In the genomic region with DNA sequence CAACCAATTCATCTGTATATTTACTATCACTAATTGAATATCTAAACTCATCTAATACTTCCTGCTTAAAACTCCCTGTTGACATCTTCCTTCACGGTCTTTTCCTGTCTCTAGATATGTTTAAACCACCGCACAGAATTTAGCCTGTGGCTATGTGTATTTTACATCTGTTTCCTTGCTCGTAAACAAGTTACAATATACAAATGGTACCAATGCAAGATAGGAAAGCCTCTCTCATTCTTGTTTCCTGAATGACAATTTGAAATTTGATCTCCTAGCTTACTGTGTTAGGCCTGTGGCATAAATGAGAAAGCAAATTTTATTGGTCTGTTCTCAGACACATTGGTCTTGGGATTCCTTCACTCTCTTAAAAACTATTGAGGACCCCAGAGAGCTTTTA, we compare ENCODE assay signal across 17 cellular contexts.
DNase-seq lines count a peak whose midpoint lies in the region; ATAC-seq, FAIRE-seq and TF ChIP-seq lines count a peak whose summit lies in the region.
"Had no signal": no experiment of that assay in that cellular context is flagged by ENCODE, and none has a peak within 500 bp of the region (broad histone marks: within the 10 kb centered on the region; RNA-seq: fewer than 3 reads in every experiment).

No MANE protein-coding gene starts in this region.

- H3K27me3 ChIP-seq in GM23338 (ENCODE audit: insufficient read depth) (no peaks in the 10 kb centered on the region), PC-9 (ENCODE audit: insufficient read depth, low read depth) (no peaks in the 10 kb centered on the region)
- H3K27me3 ChIP-seq: BLaER1 treated with 17β-estradiol and CSF1 and Interleukin-3, amounts not matched to agents 10 nM and 100 nM had no signal

- POLR2A ChIA-PET in PC-9 (lab: Charles Lee; ENCODE audit: unreplicated experiment): no interaction called here

- no peak overlapping the region for H3K4me3 Mint-ChIP-seq in GM23338
- H3K4me3 Mint-ChIP-seq: CD4-positive, CD25-positive, alpha-beta regulatory T cell; H9; HFFc6 had no signal

- BruUV-seq in PC-9 (replicated peaks; lab: Mats Ljungman, UMichigan): no TSS peak

- H3K36me3 ChIP-seq in GM23338 (ENCODE audit: insufficient read depth): no peaks in the 10 kb centered on the region
- H3K36me3 ChIP-seq in PC-9 (ENCODE audit: low read depth): no peaks in the 10 kb centered on the region
- H3K36me3 ChIP-seq: BLaER1 treated with 17β-estradiol and CSF1 and Interleukin-3, amounts not matched to agents 10 nM and 100 nM had no signal

- H3K27ac ChIP-seq in GM23338 (ENCODE audit: low read depth) (no peak overlapping the region), PC-9 (no peak overlapping the region)
- H3K27ac ChIP-seq: BLaER1 treated with 17β-estradiol and CSF1 and Interleukin-3, amounts not matched to agents 10 nM and 100 nM had no signal

- intact Hi-C loops in PC-9 (cut with micrococcal nuclease; ENCODE audit: unreplicated experiment): no loop called here

- no peak overlapping the region for H3K27ac Mint-ChIP-seq in GM23338
- H3K27ac Mint-ChIP-seq: CD4-positive, CD25-positive, alpha-beta regulatory T cell; H9; HFFc6 had no signal

- H3K9me2 ChIP-seq in GM23338 (ENCODE audit: insufficient read depth): peaks cover 3% of the 10 kb centered on the region; the same call in 1 of the 2 replicates
- no peaks in the 10 kb centered on the region for H3K9me2 ChIP-seq in PC-9 (ENCODE audit: insufficient read depth)

- peaks cover 2% of the 10 kb centered on the region for H3K27me3 Mint-ChIP-seq in GM23338 (ENCODE audit: insufficient read depth, low read depth, poor library complexity)
- H3K27me3 Mint-ChIP-seq: CD4-positive, CD25-positive, alpha-beta regulatory T cell had no signal

- DNase-seq in GM23338 (ENCODE audit: low spot score): no peak
- peak; percentile 14 for DNase-seq in LNCaP clone FGC (ENCODE audit: low read depth)
- no peak for DNase-seq in PC-9
- no peak for DNase-seq in urothelium cell line (ENCODE audit: low spot score)
- DNase-seq in T-helper 1 cell: no peak
- no peak for DNase-seq in NCI-H2227 (lab: John Stamatoyannopoulos, UW; ENCODE audit: unreplicated experiment)
- DNase-seq: AML-193; CD4-positive, CD25-positive, alpha-beta regulatory T cell; DMS53; GF-D8; H9; HFFc6 had no signal

- no peaks in the 10 kb centered on the region for H3K79me2 ChIP-seq in GM23338 (replicated peaks; ENCODE audit: insufficient read depth)
- no peaks in the 10 kb centered on the region for H3K79me2 ChIP-seq in PC-9 (ENCODE audit: low read depth)

- H3K36me3 Mint-ChIP-seq in GM23338 (ENCODE audit: low read depth): no peaks in the 10 kb centered on the region
- H3K36me3 Mint-ChIP-seq: CD4-positive, CD25-positive, alpha-beta regulatory T cell had no signal

- H3F3A ChIP-seq in GM23338 (replicated peaks; ENCODE audit: low read depth) (no peaks in the 10 kb centered on the region), PC-9 (ENCODE audit: insufficient read depth, low read depth) (no peaks in the 10 kb centered on the region)

- peak overlapping the region; percentile 77; the same call in 1 of the 2 replicates for H2AFZ ChIP-seq in GM23338
- 0 out of 2 replicates have a peak overlapping the region, but pooled peaks have one; percentile 48 for H2AFZ ChIP-seq in PC-9

- CTCF ChIA-PET in PC-9 (lab: Charles Lee): no interaction called here

- TF ChIP-seq CTCF in GM23338 (conservative IDR thresholded peaks at IDR 0.05; ENCODE audit: low read depth in 2 of 2) (no peak), LNCaP clone FGC (IDR thresholded peaks at IDR 0.05; ENCODE audit: control insufficient read depth, extremely low read depth, insufficient read depth) (no peak), PC-9 (conservative IDR thresholded peaks at IDR 0.05) (no peak)

- H3K9me3 ChIP-seq in PC-9 (ENCODE audit: insufficient read depth, low read depth): no peaks in the 10 kb centered on the region
- H3K9me3 ChIP-seq: BLaER1 treated with 17β-estradiol and CSF1 and Interleukin-3, amounts not matched to agents 10 nM and 100 nM had no signal

- no peak overlapping the region for H3K4me3 ChIP-seq in GM23338
- H3K4me3 ChIP-seq in LNCaP clone FGC (ENCODE audit: low read depth, low read length): no peak overlapping the region
- no peak overlapping the region for H3K4me3 ChIP-seq in PC-9
- H3K4me3 ChIP-seq: BLaER1 treated with 17β-estradiol and CSF1 and Interleukin-3, amounts not matched to agents 10 nM and 100 nM had no signal

- 0 out of 2 replicates have a peak, but pooled peaks cover 4% of the 10 kb centered on the region for H3K4me1 ChIP-seq in GM23338 (ENCODE audit: insufficient read depth)
- no peaks in the 10 kb centered on the region for H3K4me1 ChIP-seq in PC-9 (replicated peaks; ENCODE audit: insufficient read depth)
- H3K4me1 ChIP-seq: BLaER1 treated with 17β-estradiol and CSF1 and Interleukin-3, amounts not matched to agents 10 nM and 100 nM had no signal

- H3K4me1 Mint-ChIP-seq in GM23338: no peaks in the 10 kb centered on the region
- H3K4me1 Mint-ChIP-seq: CD4-positive, CD25-positive, alpha-beta regulatory T cell had no signal

- no peaks in the 10 kb centered on the region; the same call in 1 of the 3 replicates for H3K9me3 Mint-ChIP-seq in GM23338

- no peak for TF ChIP-seq POLR2A in GM18505 (IDR thresholded peaks at IDR 0.05; ENCODE audit: borderline replicate concordance, extremely low read depth, insufficient read depth, insufficient read length)

- peak; percentile 66 for FAIRE-seq in urothelium cell line (lab: Jason Lieb, UNC)
- FAIRE-seq: GM18507, HepG2, HTR-8/SVneo had no signal

- H3K4me2 ChIP-seq in GM23338: no peak overlapping the region
- no peak overlapping the region for H3K4me2 ChIP-seq in PC-9

- ATAC-seq in GM23338 (no peak), GM18505 (IDR thresholded peaks at IDR 0.05; ENCODE audit: unreplicated experiment) (no peak)
- ATAC-seq: HepG2 had no signal

- H4K20me1 ChIP-seq in GM23338 (replicated peaks; ENCODE audit: insufficient read depth) (no peaks in the 10 kb centered on the region), PC-9 (ENCODE audit: insufficient read depth) (no peaks in the 10 kb centered on the region)
- H4K20me1 ChIP-seq: BLaER1 treated with 17β-estradiol and CSF1 and Interleukin-3, amounts not matched to agents 10 nM and 100 nM had no signal

TF ChIP-seq in GM23338, 12 proteins besides CTCF, POLR2A, EP300 and RAD21 (continues in another document):
- TF ChIP-seq, protein P1, sequence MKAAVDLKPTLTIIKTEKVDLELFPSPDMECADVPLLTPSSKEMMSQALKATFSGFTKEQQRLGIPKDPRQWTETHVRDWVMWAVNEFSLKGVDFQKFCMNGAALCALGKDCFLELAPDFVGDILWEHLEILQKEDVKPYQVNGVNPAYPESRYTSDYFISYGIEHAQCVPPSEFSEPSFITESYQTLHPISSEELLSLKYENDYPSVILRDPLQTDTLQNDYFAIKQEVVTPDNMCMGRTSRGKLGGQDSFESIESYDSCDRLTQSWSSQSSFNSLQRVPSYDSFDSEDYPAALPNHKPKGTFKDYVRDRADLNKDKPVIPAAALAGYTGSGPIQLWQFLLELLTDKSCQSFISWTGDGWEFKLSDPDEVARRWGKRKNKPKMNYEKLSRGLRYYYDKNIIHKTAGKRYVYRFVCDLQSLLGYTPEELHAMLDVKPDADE (IDR thresholded peaks at IDR 0.05): no peak
- no peak for TF ChIP-seq NANOG (IDR thresholded peaks at IDR 0.05; ENCODE audit: borderline replicate concordance)
- TF ChIP-seq POLR2AphosphoS5 (IDR thresholded peaks at IDR 0.05; ENCODE audit: low read depth): no peak
- no peak for TF ChIP-seq EZH2phosphoT487 (IDR thresholded peaks at IDR 0.05; ENCODE audit: unreplicated experiment)
- no peak for TF ChIP-seq EZH2 (IDR thresholded peaks at IDR 0.05; ENCODE audit: low read depth, unreplicated experiment)
- no peak for TF ChIP-seq CREB1 (CRISPR knock-in tag; IDR thresholded peaks at IDR 0.05; ENCODE audit: low read depth)
- no peak for TF ChIP-seq ZNF114 (CRISPR knock-in tag; IDR thresholded peaks at IDR 0.05)
- TF ChIP-seq JUNB (IDR thresholded peaks at IDR 0.05; ENCODE audit: unreplicated experiment): no peak
- TF ChIP-seq, protein P2, sequence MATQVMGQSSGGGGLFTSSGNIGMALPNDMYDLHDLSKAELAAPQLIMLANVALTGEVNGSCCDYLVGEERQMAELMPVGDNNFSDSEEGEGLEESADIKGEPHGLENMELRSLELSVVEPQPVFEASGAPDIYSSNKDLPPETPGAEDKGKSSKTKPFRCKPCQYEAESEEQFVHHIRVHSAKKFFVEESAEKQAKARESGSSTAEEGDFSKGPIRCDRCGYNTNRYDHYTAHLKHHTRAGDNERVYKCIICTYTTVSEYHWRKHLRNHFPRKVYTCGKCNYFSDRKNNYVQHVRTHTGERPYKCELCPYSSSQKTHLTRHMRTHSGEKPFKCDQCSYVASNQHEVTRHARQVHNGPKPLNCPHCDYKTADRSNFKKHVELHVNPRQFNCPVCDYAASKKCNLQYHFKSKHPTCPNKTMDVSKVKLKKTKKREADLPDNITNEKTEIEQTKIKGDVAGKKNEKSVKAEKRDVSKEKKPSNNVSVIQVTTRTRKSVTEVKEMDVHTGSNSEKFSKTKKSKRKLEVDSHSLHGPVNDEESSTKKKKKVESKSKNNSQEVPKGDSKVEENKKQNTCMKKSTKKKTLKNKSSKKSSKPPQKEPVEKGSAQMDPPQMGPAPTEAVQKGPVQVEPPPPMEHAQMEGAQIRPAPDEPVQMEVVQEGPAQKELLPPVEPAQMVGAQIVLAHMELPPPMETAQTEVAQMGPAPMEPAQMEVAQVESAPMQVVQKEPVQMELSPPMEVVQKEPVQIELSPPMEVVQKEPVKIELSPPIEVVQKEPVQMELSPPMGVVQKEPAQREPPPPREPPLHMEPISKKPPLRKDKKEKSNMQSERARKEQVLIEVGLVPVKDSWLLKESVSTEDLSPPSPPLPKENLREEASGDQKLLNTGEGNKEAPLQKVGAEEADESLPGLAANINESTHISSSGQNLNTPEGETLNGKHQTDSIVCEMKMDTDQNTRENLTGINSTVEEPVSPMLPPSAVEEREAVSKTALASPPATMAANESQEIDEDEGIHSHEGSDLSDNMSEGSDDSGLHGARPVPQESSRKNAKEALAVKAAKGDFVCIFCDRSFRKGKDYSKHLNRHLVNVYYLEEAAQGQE (IDR thresholded peaks at IDR 0.05; ENCODE audit: unreplicated experiment): no peak
- no peak for TF ChIP-seq ZNF331 (CRISPR knock-in tag; IDR thresholded peaks at IDR 0.05; ENCODE audit: low read depth)
